ENCODE assay signal across 20 cellular contexts in genomic region chr7:16970732-16971495, GRCh38.
DNase-seq lines count a peak whose midpoint lies in the region; ATAC-seq and TF ChIP-seq lines count a peak whose summit lies in the region.
"Had no signal": no experiment of that assay in that cellular context is flagged by ENCODE, and none has a peak within 500 bp of the region (broad histone marks: within the 10 kb centered on the region; RNA-seq: fewer than 3 reads in every experiment).

No MANE protein-coding gene starts in this region.

- peaks cover 2% of the 10 kb centered on the region for H3K4me1 Mint-ChIP-seq in endodermal cell
- H3K4me1 Mint-ChIP-seq in osteocyte (ENCODE audit: unreplicated experiment): peaks cover 45% of the 10 kb centered on the region

- H3K27me3 Mint-ChIP-seq in endodermal cell (ENCODE audit: insufficient read depth): no peaks in the 10 kb centered on the region
- no peaks in the 10 kb centered on the region for H3K27me3 Mint-ChIP-seq in osteocyte (ENCODE audit: unreplicated experiment)

- no peaks in the 10 kb centered on the region for H3K9me3 Mint-ChIP-seq in endodermal cell
- no peaks in the 10 kb centered on the region for H3K9me3 Mint-ChIP-seq in osteocyte (ENCODE audit: unreplicated experiment)
- H3K9me3 Mint-ChIP-seq: CD8-positive, alpha-beta T cell had no signal

- no peak for TF ChIP-seq CTCF in endodermal cell (conservative IDR thresholded peaks at IDR 0.05)
- no peak for TF ChIP-seq CTCF in osteocyte (IDR thresholded peaks at IDR 0.05)
- no peak for TF ChIP-seq CTCF in gastrocnemius medialis (IDR thresholded peaks at IDR 0.05 in 4 of 5, conservative IDR thresholded peaks at IDR 0.05 in 1 of 5)

- intact Hi-C loops in gastrocnemius medialis (cut with DNase I; ENCODE audit: low total_unique reads): no loop called here

- TF ChIP-seq POLR2A in gastrocnemius medialis (IDR thresholded peaks at IDR 0.05): no peak

- no peaks in the 10 kb centered on the region for H3K4me1 ChIP-seq in endodermal cell (ENCODE audit: control insufficient read depth, insufficient read depth, low read length)
- no peaks in the 10 kb centered on the region for H3K4me1 ChIP-seq in gastrocnemius medialis

- 68 to 82% methylated on average over 7 to 9 of the region's 9 CpGs for WGBS in endodermal cell (ENCODE audit: insufficient coverage in 1 of 2, insufficient read length in 1 of 2), 2 experiments

- H3K4me3 ChIP-seq in H7 (ENCODE audit: insufficient read depth, low read depth, low read length) (no peak overlapping the region), endodermal cell (ENCODE audit: low read length) (no peak overlapping the region), gastrocnemius medialis (no peak overlapping the region)
- H3K4me3 ChIP-seq: BLaER1 treated with 17β-estradiol and CSF1 and Interleukin-3, amounts not matched to agents 10 nM and 100 nM had no signal

- H3K27ac Mint-ChIP-seq in endodermal cell: no peak overlapping the region
- H3K27ac Mint-ChIP-seq in osteocyte (ENCODE audit: unreplicated experiment): peak overlapping the region; percentile 55
- H3K27ac Mint-ChIP-seq: CD8-positive, alpha-beta T cell had no signal

- H3K36me3 Mint-ChIP-seq in endodermal cell (ENCODE audit: low read depth) (no peaks in the 10 kb centered on the region), osteocyte (ENCODE audit: unreplicated experiment) (no peaks in the 10 kb centered on the region)
- H3K36me3 Mint-ChIP-seq: CD8-positive, alpha-beta T cell had no signal

- H3K27me3 ChIP-seq in H7 (ENCODE audit: control insufficient read depth, insufficient read depth, low read length): no peaks in the 10 kb centered on the region
- no peaks in the 10 kb centered on the region for H3K27me3 ChIP-seq in endodermal cell (ENCODE audit: control insufficient read depth, insufficient read depth, low read length, poor library complexity, severe bottlenecking)
- no peaks in the 10 kb centered on the region for H3K27me3 ChIP-seq in gastrocnemius medialis
- H3K27me3 ChIP-seq: BLaER1 treated with 17β-estradiol and CSF1 and Interleukin-3, amounts not matched to agents 10 nM and 100 nM had no signal

- ATAC-seq in gastrocnemius medialis: no peak
- no peak for ATAC-seq in GM19397 (IDR thresholded peaks at IDR 0.05; ENCODE audit: unreplicated experiment)
- ATAC-seq: CD8-positive, alpha-beta T cell; SK-N-SH treated with all-trans-retinoic acid at 6 μM for 48 hours had no signal

- H3K4me3 Mint-ChIP-seq in endodermal cell: no peak overlapping the region
- H3K4me3 Mint-ChIP-seq in osteocyte (ENCODE audit: unreplicated experiment): no peak overlapping the region
- H3K4me3 Mint-ChIP-seq: CD8-positive, alpha-beta T cell had no signal

- in situ Hi-C loops in gastrocnemius medialis (cut with MboI; ENCODE audit: low sequenced_read_pairs in 4 of 4): no loop called here

- DNase-seq in H7 (peak; percentile 8), NCI-H524 treated with DMSO at 0.1 percent for 48 hours (lab: John Stamatoyannopoulos, UW) (peak; percentile 3), endodermal cell (peak; percentile 52), osteocyte (ENCODE audit: extremely low spot score, unreplicated experiment) (no peak), gastrocnemius medialis (no peak)
- DNase-seq in activated CD8-positive, alpha-beta memory T cell treated with anti-CD3 and anti-CD28 coated beads for 24 hours: no peak
- DNase-seq: 8988T; Calu3; CD8-positive, alpha-beta T cell; DMS153; NCI-H1105; NCI-H146; NCI-H2029; NCI-H2171; NCI-H446; NK-92 treated with Interleukin-12 subunit alpha and Interleukin-12 subunit beta, amount 100 ng/mL, for 24 hours; SIG-M5 had no signal

- no peaks in the 10 kb centered on the region for H3K9me3 ChIP-seq in endodermal cell (ENCODE audit: control insufficient read depth, low read length)
- no peaks in the 10 kb centered on the region for H3K9me3 ChIP-seq in gastrocnemius medialis

- H3K36me3 ChIP-seq in H7 (replicated peaks; ENCODE audit: control insufficient read depth, insufficient read depth, low read length) (no peaks in the 10 kb centered on the region), endodermal cell (ENCODE audit: control insufficient read depth, insufficient read depth, low read length) (no peaks in the 10 kb centered on the region), gastrocnemius medialis (no peaks in the 10 kb centered on the region)
- H3K36me3 ChIP-seq: BLaER1 treated with 17β-estradiol and CSF1 and Interleukin-3, amounts not matched to agents 10 nM and 100 nM had no signal

- no peak overlapping the region for H3K9ac ChIP-seq in endodermal cell (ENCODE audit: extremely low read depth, low read length, poor library complexity, severe bottlenecking)
- H3K9ac ChIP-seq: BLaER1 treated with 17β-estradiol and CSF1 and Interleukin-3, amounts not matched to agents 10 nM and 100 nM had no signal

- H3K27ac ChIP-seq in endodermal cell (ENCODE audit: low read depth, low read length) (no peak overlapping the region), gastrocnemius medialis (no peak overlapping the region)
- H3K27ac ChIP-seq: BLaER1 treated with 17β-estradiol and CSF1 and Interleukin-3, amounts not matched to agents 10 nM and 100 nM had no signal

Comparison
In these comparisons a context has a peak if more than half of its experiments do, and no peak if none do; other contexts are left out.
1. DNase-seq: peak in H7 (single experiment), NCI-H524 treated with DMSO at 0.1 percent for 48 hours (single experiment) and endodermal cell (single experiment); none in osteocyte (single experiment), gastrocnemius medialis (0 of 2) and activated CD8-positive, alpha-beta memory T cell treated with anti-CD3 and anti-CD28 coated beads for 24 hours (single experiment).